ENCODE assay signal across 1 cellular context in genomic region chr2:97754690-97755346, GRCh38.
TF ChIP-seq lines count a peak whose summit lies in the region.

No MANE protein-coding gene starts in this region.

TF ChIP-seq in H1, 55 proteins besides CTCF, POLR2A, EP300 and RAD21:
- no peak for TF ChIP-seq SP1 (IDR thresholded peaks at IDR 0.05; ENCODE audit: low read depth, low read length)
- no peak for TF ChIP-seq KDM1A (IDR thresholded peaks at IDR 0.05; ENCODE audit: borderline replicate concordance, low read length)
- no peak for TF ChIP-seq TCF12 (IDR thresholded peaks at IDR 0.05; ENCODE audit: low read depth, low read length)
- TF ChIP-seq SAP30 (IDR thresholded peaks at IDR 0.05; ENCODE audit: insufficient read depth, insufficient replicate concordance, low read length): no peak
- no peak for TF ChIP-seq GABPA (IDR thresholded peaks at IDR 0.05; ENCODE audit: borderline replicate concordance, insufficient read depth, low read length)
- no peak for TF ChIP-seq CHD2 (IDR thresholded peaks at IDR 0.05; ENCODE audit: low read length)
- no peak for TF ChIP-seq POU5F1 (IDR thresholded peaks at IDR 0.05; ENCODE audit: low read depth, low read length)
- TF ChIP-seq RNF2 (IDR thresholded peaks at IDR 0.05; ENCODE audit: borderline replicate concordance, low read depth, low read length, missing control alignments, poor library complexity, severe bottlenecking): no peak
- TF ChIP-seq SIRT6 (IDR thresholded peaks at IDR 0.05; ENCODE audit: low read length): no peak
- no peak for TF ChIP-seq BCL11A (IDR thresholded peaks at IDR 0.05; ENCODE audit: low read depth in 2 of 2, low read length in 2 of 2)
- TF ChIP-seq CTBP2 (IDR thresholded peaks at IDR 0.05; ENCODE audit: borderline replicate concordance, insufficient read depth, insufficient read length, low read length): no peak
- TF ChIP-seq TAF1 (IDR thresholded peaks at IDR 0.05; ENCODE audit: low read depth, low read length): no peak
- no peak for TF ChIP-seq NRF1 (IDR thresholded peaks at IDR 0.05; ENCODE audit: low read depth, low read length)
